Comparison of ENCODE assay signal across 8 cellular contexts in genomic region chr18:67516432-67517223, GRCh38. TPM values are rescaled to one million over a fixed set of nuclear protein-coding genes. Genes with fewer than 3 reads are reported as not detected.
DNase-seq lines count a peak whose midpoint lies in the region; ATAC-seq and TF ChIP-seq lines count a peak whose summit lies in the region.

Gene DSEL, minus strand, starts transcription at chr18:67516720. Its CDS starts 2,112 bp downstream, at chr18:67514608.

- CTCF ChIA-PET in BJ (lab: Yijun Ruan, JAX) = interaction anchor here (1.0 to 3.5 kb wide), 7 partner anchors 9 to 1144 kb away, joined by 3 to 10 read pairs (median 4); no protein-coding TSS in a partner anchor

- H3K4me3 ChIP-seq in BJ (ENCODE audit: low read depth, low read length) = peak within 1 kb of the TSS; percentile 70

- POLR2A ChIA-PET in BJ (lab: Charles Lee) = interaction anchor here (0.6 to 1.3 kb wide), 6 partner anchors 84 to 1075 kb away, joined by 3 to 27 read pairs (median 4); no protein-coding TSS in a partner anchor

- DNase-seq in BJ (ENCODE audit: low read depth) (peak; percentile 58), NCI-H69 (lab: John Stamatoyannopoulos, UW) (peak; percentile 98), lung microvascular endothelial cell (ENCODE audit: low read depth in 2 of 2) (peak; percentile 96 to 97)
- peak; percentile 93 to 99 for DNase-seq in activated CD8-positive, alpha-beta memory T cell treated with anti-CD3 and anti-CD28 coated beads for 4 hours (ENCODE audit: low read depth in 2 of 2)
- peak; percentile 96 for DNase-seq in effector CD8-positive, alpha-beta T cell (lab: John Stamatoyannopoulos, UW)
- DNase-seq in stimulated activated CD4-positive, alpha-beta T cell treated with anti-CD3 and anti-CD28 coated beads, TNF-alpha, amount 100 ng/mL, for 1 hour (ENCODE audit: low read depth in 3 of 3, low spot score in 1 of 3) = peak; percentile 96 to 100 (median 98)

- ATAC-seq in GM19351 (IDR thresholded peaks at IDR 0.05; ENCODE audit: unreplicated experiment) = peak; percentile 94
- peak; percentile 89 for ATAC-seq in HG03469 (IDR thresholded peaks at IDR 0.05; ENCODE audit: unreplicated experiment)

- TF ChIP-seq CTCF in BJ (IDR thresholded peaks at IDR 0.05; ENCODE audit: insufficient read depth, low read depth, low read length) = no peak

- H3K36me3 ChIP-seq in BJ (ENCODE audit: control insufficient read depth, insufficient read depth, low read length) = peaks cover 3% of the 10 kb centered on the region; the same call in 1 of the 2 replicates

- no peaks in the 10 kb centered on the region for H3K27me3 ChIP-seq in BJ (ENCODE audit: control insufficient read depth, insufficient read depth, low read length)

RNA-seq across cellular contexts. Expression of gene DSEL, which starts in this region (rescaled TPM):
- polyA plus RNA-seq in BJ (2011; rRNA removed) = 19.9 and 44.5 TPM in 2 replicates
- polyA minus RNA-seq in BJ (2011; rRNA and poly(A)+ RNA removed) = 59.5 and 63.4 TPM in 2 replicates
- total RNA-seq in lung microvascular endothelial cell = 5.7 and 7.3 TPM in 2 replicates

Comparison
In these comparisons a context has a peak if more than half of its experiments do, and no peak if none do; other contexts are left out.
1. Peak in every context shown above with its lines: DNase-seq, ATAC-seq and H3K4me3 ChIP-seq.